In the genomic region with DNA sequence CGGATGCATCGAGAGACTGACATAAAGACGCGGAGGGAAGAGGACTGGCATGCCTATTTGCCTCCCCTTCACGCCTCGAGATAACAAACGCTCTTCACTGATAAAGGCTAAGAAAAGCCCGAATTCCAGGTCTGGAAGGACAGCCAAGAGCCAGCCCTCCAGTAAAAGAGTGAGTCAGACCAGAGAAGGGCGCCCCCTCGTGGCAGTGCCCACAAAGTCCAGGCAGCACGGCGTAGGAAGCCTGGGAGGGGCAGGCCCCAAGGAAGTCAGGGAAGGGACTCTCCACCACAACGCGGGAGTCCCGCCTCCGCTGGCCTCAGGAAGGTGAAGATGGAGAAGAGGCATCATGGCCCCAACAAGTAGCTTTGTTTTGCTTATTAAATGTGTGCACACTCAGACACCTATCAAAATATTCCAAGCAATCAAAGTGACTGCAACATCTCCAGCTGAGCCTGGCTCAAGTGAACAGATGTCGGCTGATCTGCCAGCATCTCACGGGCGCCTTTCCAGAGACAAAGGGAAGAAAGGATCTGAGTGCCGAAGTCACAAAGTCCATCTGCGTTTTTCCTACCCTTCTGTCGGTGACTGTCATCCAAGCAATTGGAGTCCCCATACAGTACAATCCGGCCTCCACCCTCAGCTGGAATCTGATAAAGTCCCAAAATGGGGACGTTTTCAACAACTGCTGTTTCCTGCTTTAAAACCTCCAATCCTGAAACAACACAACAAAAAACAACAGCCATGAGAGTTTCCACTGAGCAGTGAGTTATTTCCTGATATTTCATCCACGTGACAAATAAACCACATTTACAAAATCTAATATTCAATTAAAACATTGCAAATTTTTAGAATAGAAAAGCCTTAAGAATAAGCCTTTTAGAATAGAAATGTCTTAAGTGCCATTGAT, we compare ENCODE assay signal across 8 cellular contexts. TPM values are rescaled to one million over a fixed set of nuclear protein-coding genes. Genes with fewer than 3 reads are reported as not detected.
A peak's percentile ranks its signal among the peaks of the same experiment; 100 is the strongest.
DNase-seq lines count a peak whose midpoint lies in the region; ATAC-seq and TF ChIP-seq lines count a peak whose summit lies in the region.

No MANE protein-coding gene starts in this region.

- no peak overlapping the region for H3K4me3 ChIP-seq in kidney epithelial cell (ENCODE audit: low read depth, low read length)

- TF ChIP-seq CTCF in kidney epithelial cell (IDR thresholded peaks at IDR 0.05; ENCODE audit: insufficient read depth, low read length, poor library complexity, severe bottlenecking): peak; percentile 92

- H3K27ac ChIP-seq in caudate nucleus (ENCODE audit: low read depth, low read length): no peak overlapping the region

- ATAC-seq in HG03469 (IDR thresholded peaks at IDR 0.05; ENCODE audit: unreplicated experiment): no peak

- no peaks in the 10 kb centered on the region for H3K27me3 ChIP-seq in kidney epithelial cell (ENCODE audit: control insufficient read depth, insufficient read depth, low read length)

- peak; percentile 54 for DNase-seq in NCI-H345 (lab: John Stamatoyannopoulos, UW)
- no peak for DNase-seq in NCI-H345 treated with DMSO at 0.1 percent for 48 hours (lab: John Stamatoyannopoulos, UW; ENCODE audit: unreplicated experiment)
- peak; percentile 54 for DNase-seq in NCI-H2107 (lab: John Stamatoyannopoulos, UW)
- peak; percentile 69 for DNase-seq in activated CD4-positive, CD25-positive, alpha-beta regulatory T cell treated with anti-CD3 and anti-CD28 coated beads, Interleukin-2, amount 50 U/mL, for 72 hours
- DNase-seq in caudate nucleus (lab: John Stamatoyannopoulos, UW): peak in 47 of 61 donors; percentile 12 to 71 (median 48)
- peak; percentile 12 for DNase-seq in kidney epithelial cell (ENCODE audit: low read depth)
- peak; percentile 43 to 64 for DNase-seq in stimulated activated CD4-positive, alpha-beta T cell treated with anti-CD3 and anti-CD28 coated beads, Interleukin-1b, Interleukin-23, amount 100 ng/mL, for 4 hours (ENCODE audit: low read depth in 2 of 2)

- peaks cover 4% of the 10 kb centered on the region for H3K36me3 ChIP-seq in kidney epithelial cell (ENCODE audit: control insufficient read depth, insufficient read depth, low read length)

RNA-seq across cellular contexts. Expression of a gene that starts 20.4 kb away (rescaled TPM):
- not detected in 2 replicates for total RNA-seq in kidney epithelial cell

RNA-seq across cellular contexts. Expression of a gene that starts 53.8 kb away (rescaled TPM):
- 70.9 and 86.5 TPM in 2 replicates for total RNA-seq in kidney epithelial cell
